22 cellular contexts compared by ENCODE assay signal in genomic region chr3:13496879-13497278, GRCh38. TPM values are rescaled to one million over a fixed set of nuclear protein-coding genes. Genes with fewer than 3 reads are reported as not detected.
DNase-seq lines count a peak whose midpoint lies in the region; ATAC-seq and TF ChIP-seq lines count a peak whose summit lies in the region.
"Had no signal": no experiment of that assay in that cellular context is flagged by ENCODE, and none has a peak within 500 bp of the region (broad histone marks: within the 10 kb centered on the region; RNA-seq: fewer than 3 reads in every experiment).

No MANE protein-coding gene starts in this region.

- H3K27ac ChIP-seq in left ventricle myocardium inferior (replicated peaks) (peak overlapping the region; percentile 5), heart right ventricle (peak overlapping the region in 1 of 10 donors; percentile 31), vagina (peak overlapping the region; percentile 46)
- H3K27ac ChIP-seq: adrenal gland, colonic mucosa, ovary, thoracic aorta had no signal

- TF ChIP-seq CTCF in left ventricle myocardium inferior (IDR thresholded peaks at IDR 0.05; ENCODE audit: borderline replicate concordance) (no peak), heart right ventricle (IDR thresholded peaks at IDR 0.05) (no peak), endothelial cell (IDR thresholded peaks at IDR 0.05; ENCODE audit: unreplicated experiment) (no peak), osteocyte (IDR thresholded peaks at IDR 0.05) (no peak), vagina (IDR thresholded peaks at IDR 0.05) (no peak), omental fat pad (IDR thresholded peaks at IDR 0.05) (no peak)

- H3K4me1 ChIP-seq in left ventricle myocardium inferior, result peaks cover 22% of the 10 kb centered on the region
- H3K4me1 ChIP-seq in heart right ventricle, result peaks cover 3 to 20% (median 9%) of the 10 kb centered on the region in 9 donors
- H3K4me1 ChIP-seq in vagina, result peaks cover 8% of the 10 kb centered on the region
- H3K4me1 ChIP-seq: adrenal gland, colonic mucosa had no signal

- H3K4me3 Mint-ChIP-seq in endothelial cell (ENCODE audit: unreplicated experiment) (no peak overlapping the region), osteocyte (ENCODE audit: unreplicated experiment) (no peak overlapping the region)
- H3K4me3 Mint-ChIP-seq: activated B cell treated with CpG ODN at 0.5 μM for 24 hours; activated T-cell treated with anti-CD3 and anti-CD28 coated beads, Interleukin-2, amount 50 U/mL, for 72 hours; CD4-positive, alpha-beta T cell; effector memory CD8-positive, alpha-beta T cell; natural killer cell; stimulated activated effector memory CD8-positive, alpha-beta T cell treated with anti-CD3 and anti-CD28 coated beads, Interleukin-12 subunit alpha, Interleukin-12 subunit beta, amount 100 ng/mL, for 72 hours had no signal

- peaks cover 9% of the 10 kb centered on the region for H3K36me3 Mint-ChIP-seq in endothelial cell (ENCODE audit: low read depth, unreplicated experiment)
- peaks cover 8% of the 10 kb centered on the region for H3K36me3 Mint-ChIP-seq in osteocyte (ENCODE audit: unreplicated experiment)
- H3K36me3 Mint-ChIP-seq: natural killer cell; stimulated activated effector memory CD8-positive, alpha-beta T cell treated with anti-CD3 and anti-CD28 coated beads, Interleukin-12 subunit alpha, Interleukin-12 subunit beta, amount 100 ng/mL, for 72 hours had no signal

- H3K4me3 ChIP-seq in left ventricle myocardium inferior (no peak overlapping the region), heart right ventricle (no peak overlapping the region), vagina (no peak overlapping the region)
- H3K4me3 ChIP-seq: adrenal gland, colonic mucosa, esophagus squamous epithelium, gastrocnemius medialis, ovary, thoracic aorta had no signal

- 69 to 75% methylated on average over 6 of the region's 6 CpGs for WGBS in heart right ventricle, 2 donors

- TF ChIP-seq POLR2A in vagina (IDR thresholded peaks at IDR 0.05), result no peak

- intact Hi-C loops in left ventricle myocardium inferior (cut with micrococcal nuclease) (loop anchor here (2.0 kb wide), 1 partner anchor 152 kb away; no protein-coding TSS in a partner anchor), heart right ventricle (cut with DNase I) (loop anchor here (1.0 to 2.0 kb wide), 3 partner anchors 151 to 153 kb away; no protein-coding TSS in a partner anchor), vagina (cut with DNase I) (no loop called here)

- H3K27me3 Mint-ChIP-seq in endothelial cell (ENCODE audit: unreplicated experiment) (peaks cover 12% of the 10 kb centered on the region), osteocyte (ENCODE audit: unreplicated experiment) (no peaks in the 10 kb centered on the region)
- H3K27me3 Mint-ChIP-seq: activated B cell treated with CpG ODN at 0.5 μM for 24 hours; CD4-positive, alpha-beta T cell; effector memory CD8-positive, alpha-beta T cell had no signal

- H3K27me3 ChIP-seq in left ventricle myocardium inferior (ENCODE audit: low read depth) (no peaks in the 10 kb centered on the region), heart right ventricle (no peaks in the 10 kb centered on the region), vagina (no peaks in the 10 kb centered on the region)
- H3K27me3 ChIP-seq: adrenal gland, colonic mucosa, esophagus squamous epithelium, gastrocnemius medialis, ovary had no signal

- no peaks in the 10 kb centered on the region for H3K9me3 Mint-ChIP-seq in endothelial cell (ENCODE audit: unreplicated experiment)
- no peaks in the 10 kb centered on the region for H3K9me3 Mint-ChIP-seq in osteocyte (ENCODE audit: unreplicated experiment)
- H3K9me3 Mint-ChIP-seq: activated B cell treated with CpG ODN at 0.5 μM for 24 hours; activated T-cell treated with anti-CD3 and anti-CD28 coated beads, Interleukin-2, amount 50 U/mL, for 72 hours; CD4-positive, alpha-beta T cell; effector memory CD8-positive, alpha-beta T cell; natural killer cell; stimulated activated effector memory CD8-positive, alpha-beta T cell treated with anti-CD3 and anti-CD28 coated beads, Interleukin-12 subunit alpha, Interleukin-12 subunit beta, amount 100 ng/mL, for 72 hours had no signal

- ATAC-seq in heart right ventricle (no peak), GM21737 (IDR thresholded peaks at IDR 0.05; ENCODE audit: unreplicated experiment) (no peak), GM21528 (IDR thresholded peaks at IDR 0.05; ENCODE audit: low FRiP score, unreplicated experiment) (no peak), omental fat pad (ENCODE audit: low FRiP score) (no peak)

- DNase-seq in left ventricle myocardium inferior (no peak), heart right ventricle (no peak), endothelial cell (ENCODE audit: low spot score) (no peak), osteocyte (ENCODE audit: extremely low spot score, unreplicated experiment) (no peak), vagina (ENCODE audit: extremely low spot score in 2 of 2) (no peak), omental fat pad (ENCODE audit: low spot score) (no peak)
- DNase-seq: esophagus squamous epithelium, NCI-H1048, NCI-H524 treated with DMSO at 0.1 percent for 48 hours had no signal

- H3K9me3 ChIP-seq in left ventricle myocardium inferior (replicated peaks), result no peaks in the 10 kb centered on the region
- no peaks in the 10 kb centered on the region for H3K9me3 ChIP-seq in heart right ventricle
- H3K9me3 ChIP-seq in vagina, result no peaks in the 10 kb centered on the region
- H3K9me3 ChIP-seq: adrenal gland, colonic mucosa, esophagus squamous epithelium, gastrocnemius medialis, ovary, thoracic aorta had no signal

- peaks cover 7% of the 10 kb centered on the region for H3K36me3 ChIP-seq in left ventricle myocardium inferior
- H3K36me3 ChIP-seq in heart right ventricle, result peaks cover 0 to 24% (median 0%) of the 10 kb centered on the region in 9 donors
- H3K36me3 ChIP-seq in vagina, result peaks cover 0 to 4% of the 10 kb centered on the region in 2 donors
- H3K36me3 ChIP-seq: adrenal gland, colonic mucosa, gastrocnemius medialis, ovary, thoracic aorta had no signal

- peaks cover 5% of the 10 kb centered on the region for H3K4me1 Mint-ChIP-seq in endothelial cell (ENCODE audit: unreplicated experiment)
- peaks cover 37% of the 10 kb centered on the region for H3K4me1 Mint-ChIP-seq in osteocyte (ENCODE audit: unreplicated experiment)
- H3K4me1 Mint-ChIP-seq: activated B cell treated with CpG ODN at 0.5 μM for 24 hours had no signal

- H3K27ac Mint-ChIP-seq in endothelial cell (ENCODE audit: unreplicated experiment), result peak overlapping the region; percentile 48
- H3K27ac Mint-ChIP-seq in osteocyte (ENCODE audit: unreplicated experiment), result peak overlapping the region; percentile 41
- H3K27ac Mint-ChIP-seq: activated B cell treated with CpG ODN at 0.5 μM for 24 hours; activated T-cell treated with anti-CD3 and anti-CD28 coated beads, Interleukin-2, amount 50 U/mL, for 72 hours; CD4-positive, alpha-beta T cell; effector memory CD8-positive, alpha-beta T cell; natural killer cell; stimulated activated effector memory CD8-positive, alpha-beta T cell treated with anti-CD3 and anti-CD28 coated beads, Interleukin-12 subunit alpha, Interleukin-12 subunit beta, amount 100 ng/mL, for 72 hours had no signal

RNA-seq across cellular contexts. Expression of gene HDAC11, which starts 16.8 kb away (rescaled TPM):
- total RNA-seq in left ventricle myocardium inferior, result 34.3 TPM
- total RNA-seq in heart right ventricle, result 10 to 100 TPM; 26.6 to 46.0 (median 33.7) TPM
- 10 to 100 TPM; 15.9 to 21.7 TPM for polyA plus RNA-seq in heart right ventricle
- 14.8 TPM for total RNA-seq in endothelial cell (ENCODE audit: unreplicated experiment)
- 11.9 and 13.7 TPM in 2 replicates for total RNA-seq in osteocyte
- total RNA-seq in vagina, result 12.0 TPM
- 10 to 100 TPM in 1 of 4 donors, 1 to 10 TPM in 3; 5.9 to 22.2 (median 9.3) TPM for total RNA-seq in omental fat pad

RNA-seq across cellular contexts. Expression of gene FBLN2, which starts 52.0 kb away (rescaled TPM):
- 56.7 TPM for total RNA-seq in left ventricle myocardium inferior
- total RNA-seq in heart right ventricle, result 10 to 100 TPM; 35.4 to 78.9 (median 47.0) TPM
- 10 to 100 TPM; 20.7 to 55.9 TPM for polyA plus RNA-seq in heart right ventricle
- total RNA-seq in endothelial cell (ENCODE audit: unreplicated experiment), result 10.5 TPM
- total RNA-seq in osteocyte, result 215 and 251 TPM in 2 replicates
- 94.3 TPM for total RNA-seq in vagina
- total RNA-seq in omental fat pad, result 100 to 1,000 TPM; 156 to 568 (median 187) TPM
